In genomic region chr16:68843482-68844210, GRCh38 we compare ENCODE assay signal across 8 cellular contexts. TPM values are rescaled to one million over a fixed set of nuclear protein-coding genes. Genes with fewer than 3 reads are reported as not detected.
DNase-seq lines count a peak whose midpoint lies in the region; ATAC-seq and TF ChIP-seq lines count a peak whose summit lies in the region.

Gene TANGO6 (plus strand): TSS chr16:68843531. CDS start chr16:68843618, 87 bp downstream.

- H2AFZ ChIP-seq in GM23338: peak within 1 kb of the TSS; percentile 97

- peaks cover 14% of the 10 kb centered on the region for H3K4me1 Mint-ChIP-seq in GM23338
- peaks cover 25% of the 10 kb centered on the region for H3K4me1 Mint-ChIP-seq in activated T-helper 17 cell treated with anti-CD3 and anti-CD28 coated beads, Interleukin-2, amount 50 U/mL, for 72 hours
- peaks cover 20 to 23% of the 10 kb centered on the region in 2 donors for H3K4me1 Mint-ChIP-seq in natural killer cell treated with Interleukin-12 subunit alpha and Interleukin-12 subunit beta and Interleukin-15 and Interleukin-18, amount 100 ng/mL, for 72 hours (ENCODE audit: low read depth in 2 of 2)
- H3K4me1 Mint-ChIP-seq in stimulated activated naive CD8-positive, alpha-beta T cell treated with anti-CD3 and anti-CD28 coated beads, Interleukin-15, Interleukin-2, amounts not matched to agents 100 ng/mL and 50 ng/mL, for 24 hours (ENCODE audit: low read depth): peaks cover 37% of the 10 kb centered on the region

- POLR2A ChIA-PET in RWPE1 (lab: Yijun Ruan, JAX; ENCODE audit: low non-redundant PET): no interaction called here

- H3K4me2 ChIP-seq in GM23338: peak within 1 kb of the TSS; percentile 83

- H3K4me1 ChIP-seq in GM23338 (ENCODE audit: insufficient read depth): peaks cover 4% of the 10 kb centered on the region

- H3K4me3 ChIP-seq in GM23338: peak within 1 kb of the TSS; percentile 91
- H3K4me3 ChIP-seq in fibroblast of pulmonary artery (replicated peaks; ENCODE audit: low read depth, low read length): peak within 1 kb of the TSS; percentile 91

- H4K20me1 ChIP-seq in GM23338 (replicated peaks; ENCODE audit: insufficient read depth): no peaks in the 10 kb centered on the region

- TF ChIP-seq CTCF in GM23338 (conservative IDR thresholded peaks at IDR 0.05; ENCODE audit: low read depth in 2 of 2): peak; percentile 65 to 74
- peak; percentile 45 for TF ChIP-seq CTCF in RWPE1 (conservative IDR thresholded peaks at IDR 0.05; ENCODE audit: low read depth)
- TF ChIP-seq CTCF in fibroblast of pulmonary artery (IDR thresholded peaks at IDR 0.05; ENCODE audit: low read length, missing control alignments): peak; percentile 13

- no peaks in the 10 kb centered on the region for H3K36me3 ChIP-seq in GM23338 (ENCODE audit: insufficient read depth)

- H3K9me2 ChIP-seq in GM23338 (ENCODE audit: insufficient read depth): no peaks in the 10 kb centered on the region

- peak within 1 kb of the TSS; percentile 78 for H3K4me3 Mint-ChIP-seq in GM23338
- H3K4me3 Mint-ChIP-seq in activated T-helper 17 cell treated with anti-CD3 and anti-CD28 coated beads, Interleukin-2, amount 50 U/mL, for 72 hours: peak within 1 kb of the TSS; percentile 94
- H3K4me3 Mint-ChIP-seq in natural killer cell treated with Interleukin-12 subunit alpha and Interleukin-12 subunit beta and Interleukin-15 and Interleukin-18, amount 100 ng/mL, for 72 hours: peak within 1 kb of the TSS; percentile 96
- H3K4me3 Mint-ChIP-seq in stimulated activated naive CD8-positive, alpha-beta T cell treated with anti-CD3 and anti-CD28 coated beads, Interleukin-15, Interleukin-2, amounts not matched to agents 100 ng/mL and 50 ng/mL, for 24 hours: peak within 1 kb of the TSS; percentile 90

- H3K9me3 Mint-ChIP-seq in GM23338: no peaks in the 10 kb centered on the region; the same call in 2 of the 3 replicates
- H3K9me3 Mint-ChIP-seq in activated T-helper 17 cell treated with anti-CD3 and anti-CD28 coated beads, Interleukin-2, amount 50 U/mL, for 72 hours: no peaks in the 10 kb centered on the region
- H3K9me3 Mint-ChIP-seq in natural killer cell treated with Interleukin-12 subunit alpha and Interleukin-12 subunit beta and Interleukin-15 and Interleukin-18, amount 100 ng/mL, for 72 hours: no peaks in the 10 kb centered on the region
- no peaks in the 10 kb centered on the region for H3K9me3 Mint-ChIP-seq in stimulated activated naive CD8-positive, alpha-beta T cell treated with anti-CD3 and anti-CD28 coated beads, Interleukin-15, Interleukin-2, amounts not matched to agents 100 ng/mL and 50 ng/mL, for 24 hours

- peaks cover 8% of the 10 kb centered on the region for H3K27me3 Mint-ChIP-seq in GM23338 (ENCODE audit: insufficient read depth, low read depth, poor library complexity)
- H3K27me3 Mint-ChIP-seq in activated T-helper 17 cell treated with anti-CD3 and anti-CD28 coated beads, Interleukin-2, amount 50 U/mL, for 72 hours: no peaks in the 10 kb centered on the region
- H3K27me3 Mint-ChIP-seq in natural killer cell treated with Interleukin-12 subunit alpha and Interleukin-12 subunit beta and Interleukin-15 and Interleukin-18, amount 100 ng/mL, for 72 hours: no peaks in the 10 kb centered on the region
- no peaks in the 10 kb centered on the region for H3K27me3 Mint-ChIP-seq in stimulated activated naive CD8-positive, alpha-beta T cell treated with anti-CD3 and anti-CD28 coated beads, Interleukin-15, Interleukin-2, amounts not matched to agents 100 ng/mL and 50 ng/mL, for 24 hours

- peak; percentile 95 for ATAC-seq in GM23338
- ATAC-seq in activated T-helper 17 cell treated with anti-CD3 and anti-CD28 coated beads, Interleukin-2, amount 50 U/mL, for 72 hours (replicated peaks): peak; percentile 93
- ATAC-seq in natural killer cell treated with Interleukin-12 subunit alpha and Interleukin-12 subunit beta and Interleukin-15 and Interleukin-18, amount 100 ng/mL, for 72 hours: peak; percentile 97

- peak within 1 kb of the TSS; percentile 82 for H3K27ac Mint-ChIP-seq in GM23338
- H3K27ac Mint-ChIP-seq in activated T-helper 17 cell treated with anti-CD3 and anti-CD28 coated beads, Interleukin-2, amount 50 U/mL, for 72 hours: peak within 1 kb of the TSS; percentile 71
- peak within 1 kb of the TSS; percentile 84 to 85 for H3K27ac Mint-ChIP-seq in natural killer cell treated with Interleukin-12 subunit alpha and Interleukin-12 subunit beta and Interleukin-15 and Interleukin-18, amount 100 ng/mL, for 72 hours
- H3K27ac Mint-ChIP-seq in stimulated activated naive CD8-positive, alpha-beta T cell treated with anti-CD3 and anti-CD28 coated beads, Interleukin-15, Interleukin-2, amounts not matched to agents 100 ng/mL and 50 ng/mL, for 24 hours: peak within 1 kb of the TSS; percentile 96

- DNase-seq in Daoy (ENCODE audit: low read depth): peak; percentile 82
- DNase-seq in GM23338 (ENCODE audit: low spot score): peak; percentile 96
- DNase-seq in LHCN-M2 (ENCODE audit: low read depth): peak; percentile 79
- DNase-seq in RWPE1 (ENCODE audit: low spot score): peak; percentile 73
- peak; percentile 75 for DNase-seq in fibroblast of pulmonary artery (ENCODE audit: low read depth)
- DNase-seq in natural killer cell treated with Interleukin-12 subunit alpha and Interleukin-12 subunit beta and Interleukin-15 and Interleukin-18, amount 100 ng/mL, for 72 hours (ENCODE audit: low spot score): peak; percentile 87

- CTCF ChIA-PET in RWPE1 (lab: Yijun Ruan, JAX): interaction anchor here (0.5 to 0.7 kb wide), 4 partner anchors 143 to 333 kb away, joined by 3 to 6 read pairs (median 4); no protein-coding TSS in a partner anchor

- peak within 1 kb of the TSS; percentile 72 for H3K27ac ChIP-seq in GM23338 (ENCODE audit: low read depth)
- peak within 1 kb of the TSS; percentile 85 for H3K27ac ChIP-seq in RWPE1

- no peaks in the 10 kb centered on the region for H3F3A ChIP-seq in GM23338 (replicated peaks; ENCODE audit: low read depth)

- H3K79me2 ChIP-seq in GM23338 (replicated peaks; ENCODE audit: insufficient read depth): peaks cover 17% of the 10 kb centered on the region

- H3K27me3 ChIP-seq in GM23338 (ENCODE audit: insufficient read depth): no peaks in the 10 kb centered on the region

- H3K36me3 Mint-ChIP-seq in GM23338 (ENCODE audit: low read depth): no peaks in the 10 kb centered on the region
- peaks cover 11% of the 10 kb centered on the region for H3K36me3 Mint-ChIP-seq in activated T-helper 17 cell treated with anti-CD3 and anti-CD28 coated beads, Interleukin-2, amount 50 U/mL, for 72 hours (ENCODE audit: low read depth)
- H3K36me3 Mint-ChIP-seq in natural killer cell treated with Interleukin-12 subunit alpha and Interleukin-12 subunit beta and Interleukin-15 and Interleukin-18, amount 100 ng/mL, for 72 hours: no peaks in the 10 kb centered on the region
- no peaks in the 10 kb centered on the region for H3K36me3 Mint-ChIP-seq in stimulated activated naive CD8-positive, alpha-beta T cell treated with anti-CD3 and anti-CD28 coated beads, Interleukin-15, Interleukin-2, amounts not matched to agents 100 ng/mL and 50 ng/mL, for 24 hours (ENCODE audit: low read depth)

TF ChIP-seq in GM23338, 12 proteins besides CTCF, POLR2A, EP300 and RAD21 (continues in another document):
- TF ChIP-seq EZH2 (IDR thresholded peaks at IDR 0.05; ENCODE audit: low read depth, unreplicated experiment): no peak
- TF ChIP-seq POLR2AphosphoS5 (IDR thresholded peaks at IDR 0.05; ENCODE audit: low read depth): peak; percentile 85
- TF ChIP-seq JUNB (IDR thresholded peaks at IDR 0.05; ENCODE audit: unreplicated experiment): no peak
- TF ChIP-seq EZH2phosphoT487 (IDR thresholded peaks at IDR 0.05; ENCODE audit: unreplicated experiment): no peak
- TF ChIP-seq REST (IDR thresholded peaks at IDR 0.05; ENCODE audit: unreplicated experiment): no peak

RNA-seq across cellular contexts. Expression of gene TANGO6, which starts in this region (rescaled TPM):
- 4.2 and 12.8 TPM in 2 replicates for total RNA-seq in Daoy (2014; rRNA removed; shearing (Covaris generic))
- total RNA-seq in GM23338 (2014; rRNA removed; shearing (Covaris generic)): 18.8 and 23.2 TPM in 2 replicates
- 5.5 and 7.2 TPM in 2 replicates for polyA plus RNA-seq in GM23338 (2016; fragmentation: Nextera tagmentation; extraction: Ambion mirVana)
- 14.6 and 14.9 TPM in 2 replicates for total RNA-seq in LHCN-M2 (2014; rRNA removed)
- polyA plus RNA-seq in LHCN-M2 (2012): 9.9 TPM
- total RNA-seq in activated T-helper 17 cell treated with anti-CD3 and anti-CD28 coated beads, Interleukin-2, amount 50 U/mL, for 72 hours: 10 to 100 TPM; 24.1 to 36.3 TPM
- 10 to 100 TPM; 26.6 to 62.3 TPM for total RNA-seq in natural killer cell treated with Interleukin-12 subunit alpha and Interleukin-12 subunit beta and Interleukin-15 and Interleukin-18, amount 100 ng/mL, for 72 hours

Comparison
In these comparisons a context has a peak if more than half of its experiments do, and no peak if none do; other contexts are left out.
1. Peak in every context shown above with its lines: DNase-seq, ATAC-seq, H3K4me3 ChIP-seq and H3K27ac ChIP-seq.
2. CTCF ChIP-seq: peak in every context shown above with its lines; median percentile 70 in GM23338; 45 in RWPE1; 13 in fibroblast of pulmonary artery.